In genomic region chr20:35618372-35619131, GRCh38 we compare ENCODE assay signal across 8 cellular contexts. TPM values are rescaled to one million over a fixed set of nuclear protein-coding genes. Genes with fewer than 3 reads are reported as not detected.
DNase-seq lines count a peak whose midpoint lies in the region; ATAC-seq lines count a peak whose summit lies in the region.

No MANE protein-coding gene starts in this region.

- peak overlapping the region; percentile 83 for H3K4me3 Mint-ChIP-seq in activated CD4-positive, alpha-beta memory T cell treated with anti-CD3 and anti-CD28 coated beads for 36 hours

- H3K4me1 Mint-ChIP-seq in activated CD4-positive, alpha-beta memory T cell treated with anti-CD3 and anti-CD28 coated beads for 36 hours (ENCODE audit: low read depth), result peaks cover 47% of the 10 kb centered on the region

- no peaks in the 10 kb centered on the region for H3K9me3 Mint-ChIP-seq in activated CD4-positive, alpha-beta memory T cell treated with anti-CD3 and anti-CD28 coated beads for 36 hours

- no peak for ATAC-seq in HG02970 (IDR thresholded peaks at IDR 0.05; ENCODE audit: low FRiP score, unreplicated experiment)

- peaks cover 2% of the 10 kb centered on the region for H3K36me3 Mint-ChIP-seq in activated CD4-positive, alpha-beta memory T cell treated with anti-CD3 and anti-CD28 coated beads for 36 hours

- H3K4me1 ChIP-seq in BLaER1, result peaks cover 41% of the 10 kb centered on the region

- intact Hi-C loops in activated CD4-positive, alpha-beta memory T cell treated with anti-CD3 and anti-CD28 coated beads for 36 hours (cut with micrococcal nuclease), result loop anchor here (1.0 to 10.0 kb wide), 5 partner anchors 42 to 744 kb away; partner anchors contain the start of genes ACSS2, CEP250, GGT7 and RBM39

- POLR2A ChIA-PET in activated CD4-positive, alpha-beta memory T cell treated with anti-CD3 and anti-CD28 coated beads for 36 hours (lab: Charles Lee), result interaction anchor here (0.6 to 6.8 kb wide), 5 partner anchors 43 to 335 kb away, joined by 3 to 93 read pairs (median 5); partner anchors contain the start of genes CPNE1, PHF20, RBM12 and RBM39

- peaks cover 22% of the 10 kb centered on the region for H3K36me3 ChIP-seq in BLaER1

- H3K27me3 Mint-ChIP-seq in activated CD4-positive, alpha-beta memory T cell treated with anti-CD3 and anti-CD28 coated beads for 36 hours, result peaks cover 2% of the 10 kb centered on the region

- CTCF ChIA-PET in activated CD4-positive, alpha-beta memory T cell treated with anti-CD3 and anti-CD28 coated beads for 36 hours (lab: Charles Lee), result interaction anchor here (0.9 to 6.8 kb wide), 12 partner anchors 9 to 336 kb away, joined by 3 to 70 read pairs (median 3); partner anchors contain the start of genes CPNE1, RBM12, RBM39 and SCAND1

- H3K4me3 ChIP-seq in BLaER1, result peak overlapping the region; percentile 69

- H3K9ac ChIP-seq in BLaER1, result peak overlapping the region; percentile 72

- H3K4me2 ChIP-seq in BLaER1, result peak overlapping the region; percentile 98

- peak; percentile 77 for DNase-seq in HPDE6-E6E7 (ENCODE audit: extremely low spot score)
- DNase-seq in activated CD4-positive, alpha-beta memory T cell treated with anti-CD3 and anti-CD28 coated beads for 36 hours, result peak; percentile 37
- DNase-seq in fibroblast of peridontal ligament (ENCODE audit: extremely low read depth), result peak; percentile 14
- peak; percentile 58 for DNase-seq in retina
- DNase-seq in NCI-H2107 (lab: John Stamatoyannopoulos, UW), result no peak
- DNase-seq in medulla oblongata (ENCODE audit: extremely low spot score), result no peak

- H3K27me3 ChIP-seq in BLaER1, result no peaks in the 10 kb centered on the region

- peak overlapping the region; percentile 8; the same call in 1 of the 2 replicates for H3K27ac ChIP-seq in BLaER1

- H4K20me1 ChIP-seq in BLaER1, result peaks cover 5% of the 10 kb centered on the region; the same call in 1 of the 2 replicates

- peak overlapping the region; percentile 59 for H3K27ac Mint-ChIP-seq in activated CD4-positive, alpha-beta memory T cell treated with anti-CD3 and anti-CD28 coated beads for 36 hours

- H3K9me3 ChIP-seq in BLaER1, result no peaks in the 10 kb centered on the region

RNA-seq across cellular contexts. Expression of gene SPAG4, which starts 2.9 kb away (rescaled TPM):
- total RNA-seq in activated CD4-positive, alpha-beta memory T cell treated with anti-CD3 and anti-CD28 coated beads for 36 hours, result 1 to 10 TPM; 7.5 to 9.4 TPM

RNA-seq across cellular contexts. Expression of gene CPNE1, which starts 46.1 kb away (rescaled TPM):
- total RNA-seq in activated CD4-positive, alpha-beta memory T cell treated with anti-CD3 and anti-CD28 coated beads for 36 hours, result 100 to 1,000 TPM; 242 to 253 TPM

RNA-seq across cellular contexts. Expression of gene RBM12, which starts 46.1 kb away (rescaled TPM):
- total RNA-seq in activated CD4-positive, alpha-beta memory T cell treated with anti-CD3 and anti-CD28 coated beads for 36 hours, result 100 to 1,000 TPM; 110 to 114 TPM

Comparison
In these comparisons a context has a peak if more than half of its experiments do, and no peak if none do; other contexts are left out.
1. DNase-seq: peak in HPDE6-E6E7 (single experiment), activated CD4-positive, alpha-beta memory T cell treated with anti-CD3 and anti-CD28 coated beads for 36 hours (single experiment), fibroblast of peridontal ligament (single experiment) and retina (single experiment); none in NCI-H2107 (single experiment) and medulla oblongata (single experiment).